ENCODE assay signal across 1 cellular context in the genomic region with DNA sequence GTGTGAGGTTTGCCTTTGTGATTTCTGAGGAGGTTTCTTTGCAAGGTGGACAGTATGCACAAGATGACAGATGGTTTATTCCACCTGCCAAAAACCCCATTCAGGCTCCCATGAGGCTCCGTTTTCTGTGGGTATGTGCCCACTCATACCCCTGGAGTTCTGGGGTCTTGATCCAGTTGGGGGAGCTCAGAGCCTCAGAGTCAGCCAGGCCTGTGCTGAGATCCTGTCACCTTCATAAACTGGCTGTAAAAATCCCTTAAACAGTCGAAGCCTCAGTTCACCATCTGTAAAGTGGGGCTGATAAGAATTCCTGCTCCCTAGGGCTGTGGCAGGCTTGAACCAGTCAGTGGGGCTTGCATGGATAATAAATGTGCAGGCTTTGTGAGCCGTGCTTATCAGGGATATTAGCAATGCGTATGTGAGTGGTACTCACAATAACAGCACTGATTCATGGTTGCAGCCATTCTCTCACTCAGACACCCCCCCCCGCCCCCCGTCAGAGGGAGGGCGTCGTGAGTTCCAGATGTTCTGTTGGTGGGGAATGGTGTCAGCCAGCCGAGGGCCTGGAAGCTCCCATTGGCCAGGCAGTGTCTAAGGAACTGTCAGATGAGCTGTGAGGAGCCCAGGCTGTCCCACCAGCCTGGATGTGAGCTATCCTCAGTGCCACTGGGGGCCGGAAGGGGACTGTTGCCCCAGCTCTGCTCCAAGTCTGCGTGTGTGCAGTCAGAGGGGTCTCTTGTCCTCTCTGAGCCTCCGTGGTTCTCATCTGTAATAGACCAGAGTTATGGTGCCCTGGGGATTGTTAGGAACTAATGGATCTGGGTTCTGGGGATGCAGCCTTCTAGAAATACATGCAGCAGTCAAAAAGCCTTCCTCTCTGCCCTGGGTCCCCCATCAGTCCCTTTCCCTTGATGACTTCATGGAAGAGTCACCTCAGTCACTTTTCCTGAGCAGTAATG.
TF ChIP-seq lines count a peak whose summit lies in the region.

No MANE protein-coding gene starts in this region.

TF ChIP-seq in HEK293, 187 proteins besides CTCF, POLR2A, EP300 and RAD21:
- TF ChIP-seq KLF9 (tag by site-specific recombination; IDR thresholded peaks at IDR 0.05; ENCODE audit: low read depth) (no peak), ZNF341 (tag by site-specific recombination; IDR thresholded peaks at IDR 0.05; ENCODE audit: low read depth) (peak; percentile 88)
TF ChIP-seq in HEK293: peak in this region for 1.
